Comparison of ENCODE assay signal across 30 cellular contexts in the genomic region with DNA sequence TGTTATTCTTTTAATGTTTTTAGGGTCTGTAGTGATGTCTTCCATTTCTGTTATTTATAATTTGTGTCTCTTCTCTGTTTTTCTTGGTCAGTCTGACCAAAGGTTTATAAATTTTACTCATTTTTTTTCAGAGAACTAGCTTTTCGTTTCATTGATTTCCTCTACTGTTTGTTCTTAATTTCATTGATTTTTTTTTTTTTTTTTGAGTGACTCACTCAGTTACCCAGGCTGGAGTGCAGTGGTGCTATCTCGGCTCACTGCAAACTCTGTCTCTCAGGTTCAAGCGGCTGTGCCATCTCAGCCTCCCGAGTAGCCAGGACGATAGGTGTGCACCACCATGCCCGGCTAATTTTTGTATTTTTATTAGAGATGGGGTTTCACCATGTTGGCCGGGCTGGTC. TPM values are rescaled to one million over a fixed set of nuclear protein-coding genes. Genes with fewer than 3 reads are reported as not detected.
"Had no signal": no experiment of that assay in that cellular context is flagged by ENCODE, and none has a peak within 500 bp of the region (broad histone marks: within the 10 kb centered on the region; RNA-seq: fewer than 3 reads in every experiment).

No MANE protein-coding gene starts in this region.

- H3K27me3 ChIP-seq: esophagus squamous epithelium, gastrocnemius medialis, heart right ventricle, left lung had no signal

- H3K4me1 Mint-ChIP-seq: endodermal cell, naive B cell had no signal

- DNase-seq: cortex of kidney; effector CD8-positive, alpha-beta T cell; effector memory CD8-positive, alpha-beta T cell; endodermal cell; erythroblast; esophagus squamous epithelium; foreskin fibroblast; foreskin melanocyte; gastrocnemius medialis; glutamatergic neuron; head of caudate nucleus; heart right ventricle; hippocampal formation; left cardiac atrium; left lung; left ventricle myocardium superior; lower lobe of right lung; mesenchymal stem cell; mucosa of descending colon; naive B cell; naive thymus-derived CD8-positive, alpha-beta T cell had no signal

- H3K4me3 ChIP-seq: esophagus squamous epithelium, gastrocnemius medialis, heart right ventricle, left lung, lower lobe of right lung, mucosa of descending colon had no signal

- H3K27ac ChIP-seq: epithelial cell of prostate, esophagus squamous epithelium, gastrocnemius medialis, heart right ventricle, left lung, lower lobe of right lung had no signal

- H3K4me3 Mint-ChIP-seq: dendritic cell treated with granulocyte-macrophage colony-stimulating factor and Interleukin-4, amounts not matched to agents 40 ng/mL and 50 ng/mL, for 4 days; effector memory CD8-positive, alpha-beta T cell; endodermal cell; mesothelial cell of epicardium; naive B cell; naive thymus-derived CD8-positive, alpha-beta T cell had no signal

- H3K9me3 Mint-ChIP-seq: dendritic cell treated with granulocyte-macrophage colony-stimulating factor and Interleukin-4, amounts not matched to agents 40 ng/mL and 50 ng/mL, for 4 days; effector memory CD8-positive, alpha-beta T cell; mesothelial cell of epicardium; naive B cell; naive thymus-derived CD8-positive, alpha-beta T cell had no signal

- H3K27ac Mint-ChIP-seq: dendritic cell treated with granulocyte-macrophage colony-stimulating factor and Interleukin-4, amounts not matched to agents 40 ng/mL and 50 ng/mL, for 4 days; effector memory CD8-positive, alpha-beta T cell; endodermal cell; mesothelial cell of epicardium had no signal

- H3K36me3 Mint-ChIP-seq: mesothelial cell of epicardium; naive B cell; naive thymus-derived CD8-positive, alpha-beta T cell had no signal

- ATAC-seq: effector memory CD8-positive, alpha-beta T cell; esophagus mucosa; gastrocnemius medialis; heart right ventricle; left cardiac atrium; left lung; left ventricle myocardium superior; lower lobe of right lung; mucosa of descending colon; naive thymus-derived CD8-positive, alpha-beta T cell had no signal

- H3K9me3 ChIP-seq: esophagus squamous epithelium, gastrocnemius medialis, heart right ventricle, left lung, lower lobe of right lung, mucosa of descending colon had no signal

- H3K36me3 ChIP-seq: esophagus squamous epithelium, gastrocnemius medialis, heart right ventricle, left lung, lower lobe of right lung had no signal

RNA-seq across cellular contexts. Expression of gene SLC4A1, which starts 35.9 kb away (rescaled TPM):
- total RNA-seq: dermis microvascular lymphatic vessel endothelial cell; esophagus mucosa; esophagus squamous epithelium; glomerular endothelial cell; kidney epithelial cell; left ventricle myocardium superior; lung microvascular endothelial cell; mesothelial cell of epicardium; mucosa of descending colon; myocyte; naive thymus-derived CD8-positive, alpha-beta T cell had no signal
